ENCODE assay signal across 1 cellular context in the genomic region with DNA sequence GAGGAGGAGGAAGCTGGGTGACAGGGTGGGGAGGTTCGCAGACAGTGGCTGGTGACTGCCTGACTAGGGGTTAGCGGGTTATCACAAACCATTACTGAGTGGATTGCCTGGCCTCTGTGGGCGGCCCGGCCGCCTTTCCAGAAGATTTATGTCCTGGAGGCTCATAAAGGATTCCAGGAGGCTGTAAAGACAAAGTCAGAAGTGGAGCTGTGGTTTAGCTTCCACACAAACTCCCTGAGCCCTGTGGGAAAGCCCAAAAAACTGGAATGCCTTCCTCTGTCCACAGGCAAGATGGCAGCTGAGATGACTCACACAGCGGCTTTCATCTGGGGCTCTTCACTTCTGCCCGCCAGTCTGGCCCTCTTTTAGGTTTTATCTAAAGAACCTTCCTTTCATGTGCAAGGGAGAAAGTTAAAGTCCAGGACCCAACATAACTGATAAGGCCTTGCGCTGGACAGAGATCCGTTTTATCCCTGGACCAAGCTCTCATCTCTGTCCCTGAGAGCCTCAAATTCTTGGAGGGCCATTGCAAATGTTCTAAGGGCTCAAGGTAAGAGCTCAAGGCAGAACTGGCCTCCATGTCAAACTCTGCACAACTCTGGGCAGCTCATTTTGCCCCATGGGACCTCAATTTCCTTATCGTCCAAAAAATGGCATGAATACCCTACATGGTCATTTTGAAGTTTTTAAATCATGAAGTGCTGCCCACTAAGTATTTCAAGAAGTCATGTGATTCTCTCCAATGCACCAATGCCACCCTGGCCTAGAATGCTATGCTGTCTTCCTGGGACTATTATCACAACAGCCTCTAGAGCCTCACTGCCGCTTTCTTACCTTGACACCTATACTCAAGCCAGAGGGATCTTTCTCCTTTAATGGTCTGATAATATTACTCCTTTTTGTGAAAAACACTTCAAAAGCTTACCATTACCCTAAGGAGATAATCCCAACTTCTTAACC.
TF ChIP-seq lines count a peak whose summit lies in the region.

No MANE protein-coding gene starts in this region.

TF ChIP-seq in K562, 482 proteins besides CTCF, POLR2A, EP300 and RAD21 (continued from another document and continues in another):
- TF ChIP-seq, protein P1, sequence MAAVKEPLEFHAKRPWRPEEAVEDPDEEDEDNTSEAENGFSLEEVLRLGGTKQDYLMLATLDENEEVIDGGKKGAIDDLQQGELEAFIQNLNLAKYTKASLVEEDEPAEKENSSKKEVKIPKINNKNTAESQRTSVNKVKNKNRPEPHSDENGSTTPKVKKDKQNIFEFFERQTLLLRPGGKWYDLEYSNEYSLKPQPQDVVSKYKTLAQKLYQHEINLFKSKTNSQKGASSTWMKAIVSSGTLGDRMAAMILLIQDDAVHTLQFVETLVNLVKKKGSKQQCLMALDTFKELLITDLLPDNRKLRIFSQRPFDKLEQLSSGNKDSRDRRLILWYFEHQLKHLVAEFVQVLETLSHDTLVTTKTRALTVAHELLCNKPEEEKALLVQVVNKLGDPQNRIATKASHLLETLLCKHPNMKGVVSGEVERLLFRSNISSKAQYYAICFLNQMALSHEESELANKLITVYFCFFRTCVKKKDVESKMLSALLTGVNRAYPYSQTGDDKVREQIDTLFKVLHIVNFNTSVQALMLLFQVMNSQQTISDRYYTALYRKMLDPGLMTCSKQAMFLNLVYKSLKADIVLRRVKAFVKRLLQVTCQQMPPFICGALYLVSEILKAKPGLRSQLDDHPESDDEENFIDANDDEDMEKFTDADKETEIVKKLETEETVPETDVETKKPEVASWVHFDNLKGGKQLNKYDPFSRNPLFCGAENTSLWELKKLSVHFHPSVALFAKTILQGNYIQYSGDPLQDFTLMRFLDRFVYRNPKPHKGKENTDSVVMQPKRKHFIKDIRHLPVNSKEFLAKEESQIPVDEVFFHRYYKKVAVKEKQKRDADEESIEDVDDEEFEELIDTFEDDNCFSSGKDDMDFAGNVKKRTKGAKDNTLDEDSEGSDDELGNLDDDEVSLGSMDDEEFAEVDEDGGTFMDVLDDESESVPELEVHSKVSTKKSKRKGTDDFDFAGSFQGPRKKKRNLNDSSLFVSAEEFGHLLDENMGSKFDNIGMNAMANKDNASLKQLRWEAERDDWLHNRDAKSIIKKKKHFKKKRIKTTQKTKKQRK (IDR thresholded peaks at IDR 0.05; ENCODE audit: borderline replicate concordance, low read depth, low read length): no peak
- TF ChIP-seq EHMT2 (IDR thresholded peaks at IDR 0.05) (peak; percentile 90), ATF7 (IDR thresholded peaks at IDR 0.05) (peak; percentile 68), SMAD2 (IDR thresholded peaks at IDR 0.05; ENCODE audit: low read depth, low read length) (no peak), SAFB2 (IDR thresholded peaks at IDR 0.05; ENCODE audit: borderline replicate concordance, low read depth, low read length, severe bottlenecking) (no peak), HNRNPL (IDR thresholded peaks at IDR 0.05; ENCODE audit: low read depth, low read length) (0 out of 2 replicates have a peak, but pooled peaks have one; percentile 48), ZNF785 (CRISPR knock-in tag; IDR thresholded peaks at IDR 0.05) (no peak), CTBP1 (IDR thresholded peaks at IDR 0.05; ENCODE audit: borderline replicate concordance) (peak; percentile 84), KDM1A (IDR thresholded peaks at IDR 0.05) (peak; percentile 72 to 82; a peak in 3 of 4 replicates), FOS (IDR thresholded peaks at IDR 0.05; ENCODE audit: extremely low read depth, insufficient read length) (peak; percentile 23), BRF1 (IDR thresholded peaks at IDR 0.05; ENCODE audit: borderline replicate concordance, extremely low read depth, insufficient read length) (no peak), ERF (CRISPR knock-in tag; IDR thresholded peaks at IDR 0.05) (0 out of 2 replicates have a peak, but pooled peaks have one; percentile 79), NFRKB (IDR thresholded peaks at IDR 0.05; ENCODE audit: low read depth) (peak; percentile 46; the same call in 1 of the 2 replicates), DDX20 (tag; IDR thresholded peaks at IDR 0.05; ENCODE audit: low read depth) (peak; percentile 76), CBFA2T3 (IDR thresholded peaks at IDR 0.05) (peak; percentile 85), MAFK (IDR thresholded peaks at IDR 0.05; ENCODE audit: low read length) (no peak), TCFL5 (CRISPR knock-in tag; conservative IDR thresholded peaks at IDR 0.05) (peak; percentile 19; the same call in 1 of the 2 replicates), CBFA2T2 (conservative IDR thresholded peaks at IDR 0.05) (peak; percentile 71), EGR1 (conservative IDR thresholded peaks at IDR 0.05) (peak; percentile 70), MTA2 (IDR thresholded peaks at IDR 0.05; ENCODE audit: low read depth) (peak; percentile 29; the same call in 1 of the 2 replicates), ZNF24 (IDR thresholded peaks at IDR 0.05) (no peak), ZKSCAN3 (CRISPR knock-in tag; IDR thresholded peaks at IDR 0.05) (no peak), ARID1B (IDR thresholded peaks at IDR 0.05) (peak; percentile 86), PURB (CRISPR knock-in tag; IDR thresholded peaks at IDR 0.05; ENCODE audit: low read depth) (no peak), MAZ (CRISPR knock-in tag; conservative IDR thresholded peaks at IDR 0.05 in 1 of 2, IDR thresholded peaks at IDR 0.05 in 1 of 2) (peak in 1 of 2 experiments; percentile 19; a peak in 1 of 4 replicates), MBD2 (IDR thresholded peaks at IDR 0.05; ENCODE audit: borderline replicate concordance, low read depth) (no peak; the same call in 1 of the 2 replicates), LEF1 (IDR thresholded peaks at IDR 0.05) (peak; percentile 93), SP2 (IDR thresholded peaks at IDR 0.05; ENCODE audit: extremely low read depth, low read depth, low read length, poor library complexity, severe bottlenecking) (no peak), HNRNPH1 (optimal IDR thresholded peaks at IDR 0.05; ENCODE audit: low read depth, low read length) (no peak), RCOR1 (IDR thresholded peaks at IDR 0.05; ENCODE audit: borderline replicate concordance in 1 of 2, low read depth in 2 of 2, low read length in 2 of 2) (peak in 1 of 2 experiments; percentile 52; a peak in 2 of 4 replicates), ZNF408 (CRISPR knock-in tag; IDR thresholded peaks at IDR 0.05; ENCODE audit: low read depth) (no peak)
- TF ChIP-seq, protein P2, sequence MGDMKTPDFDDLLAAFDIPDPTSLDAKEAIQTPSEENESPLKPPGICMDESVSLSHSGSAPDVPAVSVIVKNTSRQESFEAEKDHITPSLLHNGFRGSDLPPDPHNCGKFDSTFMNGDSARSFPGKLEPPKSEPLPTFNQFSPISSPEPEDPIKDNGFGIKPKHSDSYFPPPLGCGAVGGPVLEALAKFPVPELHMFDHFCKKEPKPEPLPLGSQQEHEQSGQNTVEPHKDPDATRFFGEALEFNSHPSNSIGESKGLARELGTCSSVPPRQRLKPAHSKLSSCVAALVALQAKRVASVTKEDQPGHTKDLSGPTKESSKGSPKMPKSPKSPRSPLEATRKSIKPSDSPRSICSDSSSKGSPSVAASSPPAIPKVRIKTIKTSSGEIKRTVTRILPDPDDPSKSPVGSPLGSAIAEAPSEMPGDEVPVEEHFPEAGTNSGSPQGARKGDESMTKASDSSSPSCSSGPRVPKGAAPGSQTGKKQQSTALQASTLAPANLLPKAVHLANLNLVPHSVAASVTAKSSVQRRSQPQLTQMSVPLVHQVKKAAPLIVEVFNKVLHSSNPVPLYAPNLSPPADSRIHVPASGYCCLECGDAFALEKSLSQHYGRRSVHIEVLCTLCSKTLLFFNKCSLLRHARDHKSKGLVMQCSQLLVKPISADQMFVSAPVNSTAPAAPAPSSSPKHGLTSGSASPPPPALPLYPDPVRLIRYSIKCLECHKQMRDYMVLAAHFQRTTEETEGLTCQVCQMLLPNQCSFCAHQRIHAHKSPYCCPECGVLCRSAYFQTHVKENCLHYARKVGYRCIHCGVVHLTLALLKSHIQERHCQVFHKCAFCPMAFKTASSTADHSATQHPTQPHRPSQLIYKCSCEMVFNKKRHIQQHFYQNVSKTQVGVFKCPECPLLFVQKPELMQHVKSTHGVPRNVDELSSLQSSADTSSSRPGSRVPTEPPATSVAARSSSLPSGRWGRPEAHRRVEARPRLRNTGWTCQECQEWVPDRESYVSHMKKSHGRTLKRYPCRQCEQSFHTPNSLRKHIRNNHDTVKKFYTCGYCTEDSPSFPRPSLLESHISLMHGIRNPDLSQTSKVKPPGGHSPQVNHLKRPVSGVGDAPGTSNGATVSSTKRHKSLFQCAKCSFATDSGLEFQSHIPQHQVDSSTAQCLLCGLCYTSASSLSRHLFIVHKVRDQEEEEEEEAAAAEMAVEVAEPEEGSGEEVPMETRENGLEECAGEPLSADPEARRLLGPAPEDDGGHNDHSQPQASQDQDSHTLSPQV (IDR thresholded peaks at IDR 0.05): peak; percentile 88
- TF ChIP-seq, protein P3, sequence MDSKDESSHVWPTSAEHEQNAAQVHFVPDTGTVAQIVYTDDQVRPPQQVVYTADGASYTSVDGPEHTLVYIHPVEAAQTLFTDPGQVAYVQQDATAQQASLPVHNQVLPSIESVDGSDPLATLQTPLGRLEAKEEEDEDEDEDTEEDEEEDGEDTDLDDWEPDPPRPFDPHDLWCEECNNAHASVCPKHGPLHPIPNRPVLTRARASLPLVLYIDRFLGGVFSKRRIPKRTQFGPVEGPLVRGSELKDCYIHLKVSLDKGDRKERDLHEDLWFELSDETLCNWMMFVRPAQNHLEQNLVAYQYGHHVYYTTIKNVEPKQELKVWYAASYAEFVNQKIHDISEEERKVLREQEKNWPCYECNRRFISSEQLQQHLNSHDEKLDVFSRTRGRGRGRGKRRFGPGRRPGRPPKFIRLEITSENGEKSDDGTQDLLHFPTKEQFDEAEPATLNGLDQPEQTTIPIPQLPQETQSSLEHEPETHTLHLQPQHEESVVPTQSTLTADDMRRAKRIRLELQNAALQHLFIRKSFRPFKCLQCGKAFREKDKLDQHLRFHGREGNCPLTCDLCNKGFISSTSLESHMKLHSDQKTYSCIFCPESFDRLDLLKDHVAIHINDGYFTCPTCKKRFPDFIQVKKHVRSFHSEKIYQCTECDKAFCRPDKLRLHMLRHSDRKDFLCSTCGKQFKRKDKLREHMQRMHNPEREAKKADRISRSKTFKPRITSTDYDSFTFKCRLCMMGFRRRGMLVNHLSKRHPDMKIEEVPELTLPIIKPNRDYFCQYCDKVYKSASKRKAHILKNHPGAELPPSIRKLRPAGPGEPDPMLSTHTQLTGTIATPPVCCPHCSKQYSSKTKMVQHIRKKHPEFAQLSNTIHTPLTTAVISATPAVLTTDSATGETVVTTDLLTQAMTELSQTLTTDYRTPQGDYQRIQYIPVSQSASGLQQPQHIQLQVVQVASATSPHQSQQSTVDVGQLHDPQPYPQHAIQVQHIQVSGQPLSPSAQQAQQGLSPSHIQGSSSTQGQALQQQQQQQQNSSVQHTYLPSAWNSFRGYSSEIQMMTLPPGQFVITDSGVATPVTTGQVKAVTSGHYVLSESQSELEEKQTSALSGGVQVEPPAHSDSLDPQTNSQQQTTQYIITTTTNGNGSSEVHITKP (IDR thresholded peaks at IDR 0.05; ENCODE audit: partially characterized antibody): peak; percentile 84
- TF ChIP-seq, protein P4, sequence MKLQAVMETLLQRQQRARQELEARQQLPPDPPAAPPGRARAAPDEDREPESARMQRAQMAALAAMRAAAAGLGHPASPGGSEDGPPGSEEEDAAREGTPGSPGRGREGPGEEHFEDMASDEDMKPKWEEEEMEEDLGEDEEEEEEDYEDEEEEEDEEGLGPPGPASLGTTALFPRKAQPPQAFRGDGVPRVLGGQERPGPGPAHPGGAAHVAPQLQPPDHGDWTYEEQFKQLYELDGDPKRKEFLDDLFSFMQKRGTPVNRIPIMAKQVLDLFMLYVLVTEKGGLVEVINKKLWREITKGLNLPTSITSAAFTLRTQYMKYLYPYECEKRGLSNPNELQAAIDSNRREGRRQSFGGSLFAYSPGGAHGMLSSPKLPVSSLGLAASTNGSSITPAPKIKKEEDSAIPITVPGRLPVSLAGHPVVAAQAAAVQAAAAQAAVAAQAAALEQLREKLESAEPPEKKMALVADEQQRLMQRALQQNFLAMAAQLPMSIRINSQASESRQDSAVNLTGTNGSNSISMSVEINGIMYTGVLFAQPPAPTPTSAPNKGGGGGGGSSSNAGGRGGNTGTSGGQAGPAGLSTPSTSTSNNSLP (IDR thresholded peaks at IDR 0.05; ENCODE audit: borderline replicate concordance, low read depth, low read length): 0 out of 2 replicates have a peak, but pooled peaks have one; percentile 38
- TF ChIP-seq, protein P5, sequence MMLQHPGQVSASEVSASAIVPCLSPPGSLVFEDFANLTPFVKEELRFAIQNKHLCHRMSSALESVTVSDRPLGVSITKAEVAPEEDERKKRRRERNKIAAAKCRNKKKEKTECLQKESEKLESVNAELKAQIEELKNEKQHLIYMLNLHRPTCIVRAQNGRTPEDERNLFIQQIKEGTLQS (IDR thresholded peaks at IDR 0.05): peak; percentile 95
- TF ChIP-seq, protein P5 (CRISPR knock-in tag; conservative IDR thresholded peaks at IDR 0.05): peak; percentile 74; the same call in 1 of the 2 replicates
- TF ChIP-seq, protein P6, sequence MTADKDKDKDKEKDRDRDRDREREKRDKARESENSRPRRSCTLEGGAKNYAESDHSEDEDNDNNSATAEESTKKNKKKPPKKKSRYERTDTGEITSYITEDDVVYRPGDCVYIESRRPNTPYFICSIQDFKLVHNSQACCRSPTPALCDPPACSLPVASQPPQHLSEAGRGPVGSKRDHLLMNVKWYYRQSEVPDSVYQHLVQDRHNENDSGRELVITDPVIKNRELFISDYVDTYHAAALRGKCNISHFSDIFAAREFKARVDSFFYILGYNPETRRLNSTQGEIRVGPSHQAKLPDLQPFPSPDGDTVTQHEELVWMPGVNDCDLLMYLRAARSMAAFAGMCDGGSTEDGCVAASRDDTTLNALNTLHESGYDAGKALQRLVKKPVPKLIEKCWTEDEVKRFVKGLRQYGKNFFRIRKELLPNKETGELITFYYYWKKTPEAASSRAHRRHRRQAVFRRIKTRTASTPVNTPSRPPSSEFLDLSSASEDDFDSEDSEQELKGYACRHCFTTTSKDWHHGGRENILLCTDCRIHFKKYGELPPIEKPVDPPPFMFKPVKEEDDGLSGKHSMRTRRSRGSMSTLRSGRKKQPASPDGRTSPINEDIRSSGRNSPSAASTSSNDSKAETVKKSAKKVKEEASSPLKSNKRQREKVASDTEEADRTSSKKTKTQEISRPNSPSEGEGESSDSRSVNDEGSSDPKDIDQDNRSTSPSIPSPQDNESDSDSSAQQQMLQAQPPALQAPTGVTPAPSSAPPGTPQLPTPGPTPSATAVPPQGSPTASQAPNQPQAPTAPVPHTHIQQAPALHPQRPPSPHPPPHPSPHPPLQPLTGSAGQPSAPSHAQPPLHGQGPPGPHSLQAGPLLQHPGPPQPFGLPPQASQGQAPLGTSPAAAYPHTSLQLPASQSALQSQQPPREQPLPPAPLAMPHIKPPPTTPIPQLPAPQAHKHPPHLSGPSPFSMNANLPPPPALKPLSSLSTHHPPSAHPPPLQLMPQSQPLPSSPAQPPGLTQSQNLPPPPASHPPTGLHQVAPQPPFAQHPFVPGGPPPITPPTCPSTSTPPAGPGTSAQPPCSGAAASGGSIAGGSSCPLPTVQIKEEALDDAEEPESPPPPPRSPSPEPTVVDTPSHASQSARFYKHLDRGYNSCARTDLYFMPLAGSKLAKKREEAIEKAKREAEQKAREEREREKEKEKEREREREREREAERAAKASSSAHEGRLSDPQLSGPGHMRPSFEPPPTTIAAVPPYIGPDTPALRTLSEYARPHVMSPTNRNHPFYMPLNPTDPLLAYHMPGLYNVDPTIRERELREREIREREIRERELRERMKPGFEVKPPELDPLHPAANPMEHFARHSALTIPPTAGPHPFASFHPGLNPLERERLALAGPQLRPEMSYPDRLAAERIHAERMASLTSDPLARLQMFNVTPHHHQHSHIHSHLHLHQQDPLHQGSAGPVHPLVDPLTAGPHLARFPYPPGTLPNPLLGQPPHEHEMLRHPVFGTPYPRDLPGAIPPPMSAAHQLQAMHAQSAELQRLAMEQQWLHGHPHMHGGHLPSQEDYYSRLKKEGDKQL (CRISPR knock-in tag; IDR thresholded peaks at IDR 0.05; ENCODE audit: borderline replicate concordance): no peak
